10 cellular contexts compared by ENCODE assay signal in the genomic region with DNA sequence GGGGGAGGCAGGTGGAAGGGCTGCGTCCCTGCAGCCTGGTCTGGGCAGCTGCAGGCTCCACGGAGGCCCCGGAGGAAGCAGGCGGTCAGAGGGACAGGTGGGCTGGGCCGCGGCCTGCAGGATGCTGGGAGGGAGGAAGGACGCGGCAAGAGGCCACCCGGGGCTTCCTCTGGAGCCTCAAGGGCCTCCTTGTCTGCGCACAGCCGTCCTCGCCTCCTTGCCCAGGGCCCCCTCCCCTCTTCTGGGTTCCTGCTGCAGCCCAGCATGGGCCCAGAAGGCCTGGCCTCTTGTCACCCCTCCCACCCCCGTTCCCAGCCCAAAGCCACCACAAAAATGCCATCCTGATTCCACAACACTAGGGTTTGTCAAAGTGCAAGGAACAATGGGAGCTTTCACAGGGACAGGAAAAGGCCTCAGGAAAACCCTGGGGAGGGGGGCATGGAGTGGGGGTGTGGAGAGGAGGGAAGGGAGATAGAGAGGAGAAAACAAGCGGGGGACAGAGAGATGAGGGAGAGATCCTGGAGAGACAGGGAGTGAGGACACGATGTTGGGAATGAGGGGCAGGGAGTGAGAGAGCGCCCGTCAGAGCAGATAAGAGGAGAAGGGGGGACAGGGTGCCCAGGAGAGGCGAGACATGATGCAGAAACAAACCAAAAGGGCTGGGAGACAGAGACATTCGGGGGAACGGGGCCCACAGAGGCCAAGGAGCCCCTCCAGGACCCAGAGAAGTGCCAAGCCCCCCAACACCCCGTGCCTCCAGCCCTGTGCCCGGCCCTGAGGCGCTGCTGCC. TPM values are rescaled to one million over a fixed set of nuclear protein-coding genes. Genes with fewer than 3 reads are reported as not detected.
DNase-seq lines count a peak whose midpoint lies in the region; ATAC-seq and TF ChIP-seq lines count a peak whose summit lies in the region.
"Had no signal": no experiment of that assay in that cellular context is flagged by ENCODE, and none has a peak within 500 bp of the region (broad histone marks: within the 10 kb centered on the region; RNA-seq: fewer than 3 reads in every experiment).

No MANE protein-coding gene starts in this region.

- no peak overlapping the region for H3K4me3 ChIP-seq in ascending aorta
- H3K4me3 ChIP-seq in right atrium auricular region, result no peak overlapping the region
- H3K4me3 ChIP-seq in ovary, result no peak overlapping the region
- peak overlapping the region in 1 of 2 donors; percentile 24 for H3K4me3 ChIP-seq in gastroesophageal sphincter

- no peaks in the 10 kb centered on the region for H3K9me3 Mint-ChIP-seq in activated naive CD4-positive, alpha-beta T cell treated with anti-CD3 and anti-CD28 coated beads for 36 hours
- H3K9me3 Mint-ChIP-seq: CD4-positive, CD25-positive, alpha-beta regulatory T cell had no signal

- 39 to 47% (median 39%) methylated on average over 22 to 23 of the region's 23 CpGs for WGBS in ovary, 3 donors
- 28 to 29% methylated on average over 9 to 15 of the region's 23 CpGs for WGBS in gastroesophageal sphincter (ENCODE audit: low coverage in 1 of 2), 2 donors

- H3K4me3 Mint-ChIP-seq in activated naive CD4-positive, alpha-beta T cell treated with anti-CD3 and anti-CD28 coated beads for 36 hours, result no peak overlapping the region
- H3K4me3 Mint-ChIP-seq: CD4-positive, CD25-positive, alpha-beta regulatory T cell had no signal

- H3K27me3 ChIP-seq in ascending aorta, result no peaks in the 10 kb centered on the region
- H3K27me3 ChIP-seq in right atrium auricular region, result no peaks in the 10 kb centered on the region
- no peaks in the 10 kb centered on the region for H3K27me3 ChIP-seq in ovary
- H3K27me3 ChIP-seq in gastroesophageal sphincter, result no peaks in the 10 kb centered on the region

- TF ChIP-seq EP300 in ovary (IDR thresholded peaks at IDR 0.05), result no peak
- no peak for TF ChIP-seq EP300 in gastroesophageal sphincter (IDR thresholded peaks at IDR 0.05)

- H3K9me3 ChIP-seq in ascending aorta (no peaks in the 10 kb centered on the region), right atrium auricular region (no peaks in the 10 kb centered on the region), ovary (no peaks in the 10 kb centered on the region), gastroesophageal sphincter (no peaks in the 10 kb centered on the region)

- H3K27ac Mint-ChIP-seq in activated naive CD4-positive, alpha-beta T cell treated with anti-CD3 and anti-CD28 coated beads for 36 hours, result no peak overlapping the region
- H3K27ac Mint-ChIP-seq: CD4-positive, CD25-positive, alpha-beta regulatory T cell had no signal

- no peaks in the 10 kb centered on the region for H3K4me1 Mint-ChIP-seq in activated naive CD4-positive, alpha-beta T cell treated with anti-CD3 and anti-CD28 coated beads for 36 hours (ENCODE audit: low read depth)

- no peaks in the 10 kb centered on the region for H3K36me3 Mint-ChIP-seq in activated naive CD4-positive, alpha-beta T cell treated with anti-CD3 and anti-CD28 coated beads for 36 hours (ENCODE audit: low read depth)
- H3K36me3 Mint-ChIP-seq: CD4-positive, CD25-positive, alpha-beta regulatory T cell had no signal

- TF ChIP-seq CTCF in ascending aorta (IDR thresholded peaks at IDR 0.05), result no peak
- TF ChIP-seq CTCF in right atrium auricular region (IDR thresholded peaks at IDR 0.05), result no peak
- no peak for TF ChIP-seq CTCF in ovary (IDR thresholded peaks at IDR 0.05)
- TF ChIP-seq CTCF in gastroesophageal sphincter (IDR thresholded peaks at IDR 0.05), result no peak

- H3K4me1 ChIP-seq in ascending aorta (peaks cover 43 to 95% of the 10 kb centered on the region in 2 donors), right atrium auricular region (no peaks in the 10 kb centered on the region), ovary (ENCODE audit: insufficient read depth) (peaks cover 77% of the 10 kb centered on the region), gastroesophageal sphincter (peaks cover 0 to 54% (median 27%) of the 10 kb centered on the region in 3 donors)

- TF ChIP-seq POLR2A in ovary (IDR thresholded peaks at IDR 0.05) (no peak), gastroesophageal sphincter (IDR thresholded peaks at IDR 0.05) (no peak)

- DNase-seq in C1 segment of cervical spinal cord (lab: John Stamatoyannopoulos, UW), result peak in 8 of 14 donors; percentile 42 to 81 (median 68)
- no peak for DNase-seq in ascending aorta (ENCODE audit: low spot score in 2 of 2)
- DNase-seq in right atrium auricular region (ENCODE audit: low spot score), result no peak
- peak in 4 of 5 donors; percentile 36 to 62 (median 46) for DNase-seq in ovary
- no peak for DNase-seq in activated naive CD4-positive, alpha-beta T cell treated with anti-CD3 and anti-CD28 coated beads for 36 hours
- no peak for DNase-seq in ecto neural progenitor cell (ENCODE audit: low spot score)
- DNase-seq: CD4-positive, CD25-positive, alpha-beta regulatory T cell; NCI-H526 treated with DMSO at 0.1 percent for 48 hours had no signal

- CTCF ChIA-PET in activated naive CD4-positive, alpha-beta T cell treated with anti-CD3 and anti-CD28 coated beads for 36 hours (lab: Charles Lee), result no interaction called here

- peak overlapping the region; percentile 87 to 88 for H3K27ac ChIP-seq in ascending aorta
- H3K27ac ChIP-seq in right atrium auricular region, result peak overlapping the region; percentile 79 to 94
- peak overlapping the region; percentile 75 to 80 for H3K27ac ChIP-seq in ovary
- H3K27ac ChIP-seq in gastroesophageal sphincter, result peak overlapping the region in 1 of 4 donors; percentile 5

- H3K36me3 ChIP-seq in ascending aorta (no peaks in the 10 kb centered on the region), right atrium auricular region (no peaks in the 10 kb centered on the region), ovary (no peaks in the 10 kb centered on the region), gastroesophageal sphincter (no peaks in the 10 kb centered on the region)

- intact Hi-C loops in ascending aorta (cut with DNase I), result no loop called here
- intact Hi-C loops in ovary (cut with DNase I), result no loop called here
- intact Hi-C loops in activated naive CD4-positive, alpha-beta T cell treated with anti-CD3 and anti-CD28 coated beads for 36 hours (cut with micrococcal nuclease), result no loop called here

- no peak for ATAC-seq in gastroesophageal sphincter
- no peak for ATAC-seq in HG03442 (IDR thresholded peaks at IDR 0.05; ENCODE audit: unreplicated experiment)

- no peaks in the 10 kb centered on the region for H3K27me3 Mint-ChIP-seq in activated naive CD4-positive, alpha-beta T cell treated with anti-CD3 and anti-CD28 coated beads for 36 hours (ENCODE audit: low read depth)

RNA-seq across cellular contexts. Expression of gene ZCCHC24, which starts 41.8 kb away (rescaled TPM):
- total RNA-seq in ascending aorta, result 180 TPM
- total RNA-seq in right atrium auricular region, result 10 to 100 TPM; 45.6 to 85.9 TPM
- total RNA-seq in ovary, result 10 to 100 TPM; 21.6 to 92.1 (median 72.0) TPM
- 10 to 100 TPM; 33.5 to 35.9 TPM for polyA plus RNA-seq in ovary
- under 1 TPM; 0.52 to 0.69 TPM for total RNA-seq in activated naive CD4-positive, alpha-beta T cell treated with anti-CD3 and anti-CD28 coated beads for 36 hours
- total RNA-seq in gastroesophageal sphincter, result 100 to 1,000 TPM in 1 of 4 donors, 10 to 100 TPM in 3; 60.5 to 186 (median 84.1) TPM

RNA-seq across cellular contexts. Expression of gene PPIF, which starts 56.4 kb away (rescaled TPM):
- total RNA-seq in ascending aorta (172 TPM), right atrium auricular region (10 to 100 TPM; 63.0 to 87.6 TPM), ovary (10 to 100 TPM; 15.5 to 39.2 (median 32.3) TPM), gastroesophageal sphincter (10 to 100 TPM; 16.5 to 38.0 (median 22.8) TPM)
- 10 to 100 TPM; 18.3 to 64.3 TPM for polyA plus RNA-seq in ovary
- total RNA-seq in activated naive CD4-positive, alpha-beta T cell treated with anti-CD3 and anti-CD28 coated beads for 36 hours, result 10 to 100 TPM; 94.1 to 95.6 TPM

Comparison
In these comparisons a context has a peak if more than half of its experiments do, and no peak if none do; other contexts are left out.
1. DNase-seq: peak in C1 segment of cervical spinal cord (8 of 14) and ovary (4 of 5); none in ascending aorta (0 of 2), right atrium auricular region (single experiment), activated naive CD4-positive, alpha-beta T cell treated with anti-CD3 and anti-CD28 coated beads for 36 hours (single experiment) and ecto neural progenitor cell (single experiment).
2. RNA of gene ZCCHC24, which starts 41.8 kb away (total RNA-seq): 180 TPM in ascending aorta (single experiment), 60.5 to 186 TPM in gastroesophageal sphincter, 45.6 to 85.9 TPM in right atrium auricular region and 21.6 to 92.1 TPM in ovary; 0.52 to 0.69 TPM in activated naive CD4-positive, alpha-beta T cell treated with anti-CD3 and anti-CD28 coated beads for 36 hours; every median in the first group is over 10 times any median in the second.